ENCODE assay signal across 1 cellular context in genomic region chr16:68263559-68264127, GRCh38.
TF ChIP-seq lines count a peak whose summit lies in the region.

No MANE protein-coding gene starts in this region.

TF ChIP-seq in HCT116, 20 proteins besides CTCF, POLR2A, EP300 and RAD21 (continued from another document):
- TF ChIP-seq POLR2AphosphoS5 (IDR thresholded peaks at IDR 0.05; ENCODE audit: low read depth, low read length) = no peak
- TF ChIP-seq YY1 (IDR thresholded peaks at IDR 0.05; ENCODE audit: extremely low read depth, insufficient replicate concordance, low read depth, low read length) = no peak
- TF ChIP-seq ELF1 (IDR thresholded peaks at IDR 0.05; ENCODE audit: borderline replicate concordance, low read depth) = no peak
